Comparison of ENCODE assay signal across 14 cellular contexts in the genomic region with DNA sequence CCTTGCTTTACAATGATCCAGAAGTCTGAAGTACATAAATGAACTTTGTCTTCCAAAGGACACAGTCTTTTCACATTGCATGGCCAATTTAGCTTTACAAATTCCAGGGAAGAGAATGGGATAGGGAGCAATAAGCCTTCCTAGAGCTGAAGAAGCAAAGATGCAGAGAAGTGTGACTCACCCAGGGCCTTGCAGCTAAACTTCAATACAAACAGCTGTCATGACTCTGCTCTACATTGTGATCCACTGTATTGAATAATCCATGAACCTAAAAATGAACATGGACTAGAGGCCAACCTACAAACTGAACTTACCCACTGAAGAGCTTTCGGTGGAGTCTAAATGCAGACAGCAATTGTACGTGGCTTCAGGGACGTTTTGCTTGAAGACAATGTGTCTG.
"Had no signal": no experiment of that assay in that cellular context is flagged by ENCODE, and none has a peak within 500 bp of the region (broad histone marks: within the 10 kb centered on the region; RNA-seq: fewer than 3 reads in every experiment).

No MANE protein-coding gene starts in this region.

- H3K4me3 ChIP-seq: coronary artery, lower lobe of right lung, sigmoid colon, spleen had no signal

- H3K36me3 ChIP-seq: lower lobe of right lung, sigmoid colon, spleen had no signal

- DNase-seq: activated B cell treated with CpG ODN at 0.5 μM for 24 hours; activated CD4-positive, alpha-beta memory T cell treated with anti-CD3 and anti-CD28 coated beads for 36 hours; activated CD4-positive, alpha-beta T cell treated with anti-CD3 and anti-CD28 coated beads for 4 hours; activated CD8-positive, alpha-beta memory T cell treated with anti-CD3 and anti-CD28 coated beads, Interleukin-2, amount 10 ng/mL, durations not matched to agents 7 days and 5 days; amniotic stem cell; islet precursor cell; left colon; lower lobe of right lung; natural killer cell; sigmoid colon; spleen; stimulated activated naive B cell treated with anti-CD40 and anti-IgM and Interleukin-4, amounts not matched to agents 10 μg/mL and 1 μg/mL and 100 μg/mL, for 72 hours had no signal

- H3K27me3 ChIP-seq: sigmoid colon, spleen had no signal

- ATAC-seq: activated CD8-positive, alpha-beta memory T cell treated with anti-CD3 and anti-CD28 coated beads, Interleukin-2, amount 10 ng/mL, durations not matched to agents 7 days and 5 days; left colon; lower lobe of right lung; natural killer cell; stimulated activated naive B cell treated with anti-CD40 and anti-IgM and Interleukin-4, amounts not matched to agents 10 μg/mL and 1 μg/mL and 100 μg/mL, for 72 hours had no signal

- H3K27ac ChIP-seq: coronary artery, lower lobe of right lung, parathyroid adenoma, sigmoid colon, spleen had no signal
